ENCODE assay signal across 1 cellular context in the genomic region with DNA sequence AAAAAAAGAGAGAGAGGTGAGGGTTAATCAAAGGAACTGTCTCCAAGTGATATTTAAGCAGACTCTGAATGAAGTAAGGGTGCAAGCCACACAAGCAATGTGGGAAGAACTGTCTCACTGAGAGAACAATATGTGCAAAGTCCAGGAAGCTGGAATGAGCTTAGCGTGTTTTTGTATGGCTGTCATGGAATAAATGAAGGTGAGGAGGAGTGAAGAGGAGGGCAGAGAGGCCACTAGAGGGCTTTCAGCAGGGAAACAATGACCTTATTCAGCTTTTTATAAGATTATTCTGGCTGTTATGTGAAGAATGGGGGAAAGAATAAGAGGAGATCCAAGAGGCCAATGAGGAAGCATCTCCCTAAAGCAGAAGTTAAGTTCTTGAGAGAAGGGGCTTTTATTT.
TF ChIP-seq lines count a peak whose summit lies in the region.

No MANE protein-coding gene starts in this region.

TF ChIP-seq in GM23338, 12 proteins besides CTCF, POLR2A, EP300 and RAD21 (continued from another document):
- TF ChIP-seq, protein P1, sequence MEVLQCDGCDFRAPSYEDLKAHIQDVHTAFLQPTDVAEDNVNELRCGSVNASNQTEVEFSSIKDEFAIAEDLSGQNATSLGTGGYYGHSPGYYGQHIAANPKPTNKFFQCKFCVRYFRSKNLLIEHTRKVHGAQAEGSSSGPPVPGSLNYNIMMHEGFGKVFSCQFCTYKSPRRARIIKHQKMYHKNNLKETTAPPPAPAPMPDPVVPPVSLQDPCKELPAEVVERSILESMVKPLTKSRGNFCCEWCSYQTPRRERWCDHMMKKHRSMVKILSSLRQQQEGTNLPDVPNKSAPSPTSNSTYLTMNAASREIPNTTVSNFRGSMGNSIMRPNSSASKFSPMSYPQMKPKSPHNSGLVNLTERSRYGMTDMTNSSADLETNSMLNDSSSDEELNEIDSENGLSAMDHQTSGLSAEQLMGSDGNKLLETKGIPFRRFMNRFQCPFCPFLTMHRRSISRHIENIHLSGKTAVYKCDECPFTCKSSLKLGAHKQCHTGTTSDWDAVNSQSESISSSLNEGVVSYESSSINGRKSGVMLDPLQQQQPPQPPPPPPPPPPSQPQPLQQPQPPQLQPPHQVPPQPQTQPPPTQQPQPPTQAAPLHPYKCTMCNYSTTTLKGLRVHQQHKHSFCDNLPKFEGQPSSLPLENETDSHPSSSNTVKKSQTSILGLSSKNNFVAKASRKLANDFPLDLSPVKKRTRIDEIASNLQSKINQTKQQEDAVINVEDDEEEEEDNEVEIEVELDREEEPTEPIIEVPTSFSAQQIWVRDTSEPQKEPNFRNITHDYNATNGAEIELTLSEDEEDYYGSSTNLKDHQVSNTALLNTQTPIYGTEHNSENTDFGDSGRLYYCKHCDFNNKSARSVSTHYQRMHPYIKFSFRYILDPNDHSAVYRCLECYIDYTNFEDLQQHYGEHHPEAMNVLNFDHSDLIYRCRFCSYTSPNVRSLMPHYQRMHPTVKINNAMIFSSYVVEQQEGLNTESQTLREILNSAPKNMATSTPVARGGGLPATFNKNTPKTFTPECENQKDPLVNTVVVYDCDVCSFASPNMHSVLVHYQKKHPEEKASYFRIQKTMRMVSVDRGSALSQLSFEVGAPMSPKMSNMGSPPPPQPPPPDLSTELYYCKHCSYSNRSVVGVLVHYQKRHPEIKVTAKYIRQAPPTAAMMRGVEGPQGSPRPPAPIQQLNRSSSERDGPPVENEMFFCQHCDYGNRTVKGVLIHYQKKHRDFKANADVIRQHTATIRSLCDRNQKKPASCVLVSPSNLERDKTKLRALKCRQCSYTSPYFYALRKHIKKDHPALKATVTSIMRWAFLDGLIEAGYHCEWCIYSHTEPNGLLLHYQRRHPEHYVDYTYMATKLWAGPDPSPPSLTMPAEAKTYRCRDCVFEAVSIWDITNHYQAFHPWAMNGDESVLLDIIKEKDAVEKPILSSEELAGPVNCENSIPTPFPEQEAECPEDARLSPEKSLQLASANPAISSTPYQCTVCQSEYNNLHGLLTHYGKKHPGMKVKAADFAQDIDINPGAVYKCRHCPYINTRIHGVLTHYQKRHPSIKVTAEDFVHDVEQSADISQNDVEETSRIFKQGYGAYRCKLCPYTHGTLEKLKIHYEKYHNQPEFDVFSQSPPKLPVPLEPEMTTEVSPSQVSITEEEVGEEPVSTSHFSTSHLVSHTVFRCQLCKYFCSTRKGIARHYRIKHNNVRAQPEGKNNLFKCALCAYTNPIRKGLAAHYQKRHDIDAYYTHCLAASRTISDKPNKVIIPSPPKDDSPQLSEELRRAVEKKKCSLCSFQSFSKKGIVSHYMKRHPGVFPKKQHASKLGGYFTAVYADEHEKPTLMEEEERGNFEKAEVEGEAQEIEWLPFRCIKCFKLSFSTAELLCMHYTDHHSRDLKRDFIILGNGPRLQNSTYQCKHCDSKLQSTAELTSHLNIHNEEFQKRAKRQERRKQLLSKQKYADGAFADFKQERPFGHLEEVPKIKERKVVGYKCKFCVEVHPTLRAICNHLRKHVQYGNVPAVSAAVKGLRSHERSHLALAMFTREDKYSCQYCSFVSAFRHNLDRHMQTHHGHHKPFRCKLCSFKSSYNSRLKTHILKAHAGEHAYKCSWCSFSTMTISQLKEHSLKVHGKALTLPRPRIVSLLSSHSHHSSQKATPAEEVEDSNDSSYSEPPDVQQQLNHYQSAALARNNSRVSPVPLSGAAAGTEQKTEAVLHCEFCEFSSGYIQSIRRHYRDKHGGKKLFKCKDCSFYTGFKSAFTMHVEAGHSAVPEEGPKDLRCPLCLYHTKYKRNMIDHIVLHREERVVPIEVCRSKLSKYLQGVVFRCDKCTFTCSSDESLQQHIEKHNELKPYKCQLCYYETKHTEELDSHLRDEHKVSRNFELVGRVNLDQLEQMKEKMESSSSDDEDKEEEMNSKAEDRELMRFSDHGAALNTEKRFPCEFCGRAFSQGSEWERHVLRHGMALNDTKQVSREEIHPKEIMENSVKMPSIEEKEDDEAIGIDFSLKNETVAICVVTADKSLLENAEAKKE (CRISPR knock-in tag; IDR thresholded peaks at IDR 0.05), result no peak
- no peak for TF ChIP-seq EZH2phosphoT487 (IDR thresholded peaks at IDR 0.05; ENCODE audit: unreplicated experiment)
- no peak for TF ChIP-seq POLR2AphosphoS5 (IDR thresholded peaks at IDR 0.05; ENCODE audit: low read depth)
- TF ChIP-seq ZNF114 (CRISPR knock-in tag; IDR thresholded peaks at IDR 0.05), result no peak
- no peak for TF ChIP-seq EZH2 (IDR thresholded peaks at IDR 0.05; ENCODE audit: low read depth, unreplicated experiment)
- no peak for TF ChIP-seq JUNB (IDR thresholded peaks at IDR 0.05; ENCODE audit: unreplicated experiment)
- no peak for TF ChIP-seq CREB1 (CRISPR knock-in tag; IDR thresholded peaks at IDR 0.05; ENCODE audit: low read depth)
TF ChIP-seq in GM23338: peak in this region for 0.
